In genomic region chr7:150877545-150877944, GRCh38 we compare ENCODE assay signal across 12 cellular contexts. TPM values are rescaled to one million over a fixed set of nuclear protein-coding genes. Genes with fewer than 3 reads are reported as not detected.
A peak's percentile ranks its signal among the peaks of the same experiment; 100 is the strongest.
DNase-seq lines count a peak whose midpoint lies in the region; ATAC-seq and TF ChIP-seq lines count a peak whose summit lies in the region.
"Had no signal": no experiment of that assay in that cellular context is flagged by ENCODE, and none has a peak within 500 bp of the region (broad histone marks: within the 10 kb centered on the region; RNA-seq: fewer than 3 reads in every experiment).

No MANE protein-coding gene starts in this region.

- no peak overlapping the region for H3K4me3 Mint-ChIP-seq in memory B cell
- H3K4me3 Mint-ChIP-seq: activated T-helper 1 cell treated with anti-CD3 and anti-CD28 coated beads, Interleukin-12 subunit alpha, Interleukin-12 subunit beta, Interleukin-2, Interleukin-4 antibody, amounts not matched to agents 30 ng/mL and 10 ng/mL and 1 ng/mL, durations not matched to agents 14 hours and 24 hours and 36 hours had no signal

- H3K4me1 Mint-ChIP-seq in memory B cell = peaks cover 15% of the 10 kb centered on the region

- H3K27me3 ChIP-seq in foreskin keratinocyte (no peaks in the 10 kb centered on the region), dorsolateral prefrontal cortex (peaks cover 0 to 5% (median 0%) of the 10 kb centered on the region in 45 donors)
- H3K27me3 ChIP-seq: gastroesophageal sphincter had no signal

- no peak for DNase-seq in Right ventricle myocardium superior
- DNase-seq in cardiac septum (ENCODE audit: low spot score) = no peak
- DNase-seq in caudate nucleus (lab: John Stamatoyannopoulos, UW) = no peak
- peak in 1 of 2 donors; percentile 5 for DNase-seq in memory B cell (ENCODE audit: low spot score in 2 of 2)
- no peak for DNase-seq in cerebellar cortex (ENCODE audit: low spot score)
- no peak for DNase-seq in SKM-1 treated with dmso at 0.1 percent for 144 hours (lab: John Stamatoyannopoulos, UW; ENCODE audit: unreplicated experiment)
- no peak for DNase-seq in foreskin keratinocyte
- DNase-seq in dorsolateral prefrontal cortex = no peak

- H3K36me3 Mint-ChIP-seq in memory B cell = peaks cover 11% of the 10 kb centered on the region

- TF ChIP-seq CTCF in foreskin keratinocyte (conservative IDR thresholded peaks at IDR 0.05) = no peak
- TF ChIP-seq CTCF in dorsolateral prefrontal cortex (IDR thresholded peaks at IDR 0.05 in 54 of 56, conservative IDR thresholded peaks at IDR 0.05 in 2 of 56; ENCODE audit: low read depth in 1 of 56, partially characterized antibody in 56 of 56) = no peak

- H3K4me1 ChIP-seq in foreskin keratinocyte = no peaks in the 10 kb centered on the region
- H3K4me1 ChIP-seq: prostate gland had no signal

- ATAC-seq in Right ventricle myocardium superior (ENCODE audit: poor library complexity) = peak; percentile 32
- no peak for ATAC-seq in memory B cell (ENCODE audit: low read depth)
- no peak for ATAC-seq in foreskin keratinocyte

- peak overlapping the region in 1 of 59 donors; percentile 30 for H3K4me3 ChIP-seq in dorsolateral prefrontal cortex
- H3K4me3 ChIP-seq: gastroesophageal sphincter, prostate gland had no signal

- H3K27me3 Mint-ChIP-seq in memory B cell = peaks cover 2% of the 10 kb centered on the region

- H3K27ac ChIP-seq in caudate nucleus (ENCODE audit: low read depth, low read length) (peak overlapping the region; percentile 64), foreskin keratinocyte (no peak overlapping the region), dorsolateral prefrontal cortex (peak overlapping the region in 27 of 59 donors; percentile 1 to 72 (median 40))
- H3K27ac ChIP-seq: prostate gland had no signal

- peaks cover 23% of the 10 kb centered on the region for H3K9me3 Mint-ChIP-seq in memory B cell

- peak overlapping the region; percentile 63 for H3K27ac Mint-ChIP-seq in memory B cell
- H3K27ac Mint-ChIP-seq: activated T-helper 1 cell treated with anti-CD3 and anti-CD28 coated beads, Interleukin-12 subunit alpha, Interleukin-12 subunit beta, Interleukin-2, Interleukin-4 antibody, amounts not matched to agents 30 ng/mL and 10 ng/mL and 1 ng/mL, durations not matched to agents 14 hours and 24 hours and 36 hours had no signal

- intact Hi-C loops in Right ventricle myocardium superior (cut with DNase I) (loop anchor here (5.0 kb wide), 1 partner anchor 100 kb away; no protein-coding TSS in a partner anchor), cardiac septum (cut with DNase I) (loop anchor here (2.0 kb wide), 1 partner anchor 99 kb away; no protein-coding TSS in a partner anchor), dorsolateral prefrontal cortex (cut with DNase I) (loop anchor here (5.0 kb wide), 1 partner anchor 100 kb away; no protein-coding TSS in a partner anchor)

RNA-seq across cellular contexts. Expression of gene AOC1, which starts 25.2 kb away (rescaled TPM):
- total RNA-seq in Right ventricle myocardium superior (not detected), cardiac septum (0.43 TPM), foreskin keratinocyte (not detected in 2 replicates), dorsolateral prefrontal cortex (under 1 TPM in 2 of 120 experiments, not detected in 118; 0.36 to 0.68 TPM)
- not detected in 2 replicates for polyA plus RNA-seq in foreskin keratinocyte
- total RNA-seq: activated T-helper 1 cell treated with anti-CD3 and anti-CD28 coated beads, Interleukin-12 subunit alpha, Interleukin-12 subunit beta, Interleukin-2, Interleukin-4 antibody, amounts not matched to agents 30 ng/mL and 10 ng/mL and 1 ng/mL, durations not matched to agents 14 hours and 24 hours and 36 hours; chondrocyte had no signal
